17 cellular contexts compared by ENCODE assay signal in the genomic region with DNA sequence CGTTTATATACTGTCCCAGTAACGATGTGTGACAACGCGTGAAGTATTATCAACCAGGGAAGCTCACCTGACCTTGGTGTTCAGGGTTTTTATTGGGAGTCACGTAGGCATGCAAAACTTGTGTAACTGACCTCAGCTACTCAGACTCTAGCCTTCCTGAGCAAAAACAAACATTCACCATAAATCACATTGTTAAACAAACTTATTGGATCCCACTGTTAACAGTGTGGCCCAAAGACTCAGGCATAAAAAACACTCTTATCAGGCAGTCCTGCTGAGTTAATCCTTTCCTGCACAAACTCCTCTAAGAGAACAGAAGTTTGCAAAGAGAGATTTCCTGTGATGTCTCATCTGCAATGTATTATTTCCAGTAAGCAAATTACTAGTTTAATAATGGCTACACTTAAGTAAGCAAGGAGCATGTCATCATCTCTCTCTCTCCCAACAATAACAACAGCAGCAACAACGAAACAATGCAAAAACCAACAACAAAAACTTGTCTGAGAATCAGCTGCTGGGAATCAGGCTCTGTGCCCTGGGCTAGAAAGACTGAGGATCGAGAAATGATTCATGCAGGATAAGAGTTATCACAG. TPM values are rescaled to one million over a fixed set of nuclear protein-coding genes. Genes with fewer than 3 reads are reported as not detected.
DNase-seq lines count a peak whose midpoint lies in the region; FAIRE-seq and TF ChIP-seq lines count a peak whose summit lies in the region.
"Had no signal": no experiment of that assay in that cellular context is flagged by ENCODE, and none has a peak within 500 bp of the region (broad histone marks: within the 10 kb centered on the region; RNA-seq: fewer than 3 reads in every experiment).

No MANE protein-coding gene starts in this region.

- H3K4me1 ChIP-seq in astrocyte (ENCODE audit: insufficient read depth, low read length) = no peaks in the 10 kb centered on the region
- H3K4me1 ChIP-seq in mesodermal cell (ENCODE audit: control insufficient read depth, insufficient read depth, low read length, poor library complexity, severe bottlenecking) = no peaks in the 10 kb centered on the region
- H3K4me1 ChIP-seq: A549, Caco-2 had no signal

- TF ChIP-seq CTCF in astrocyte (IDR thresholded peaks at IDR 0.05; ENCODE audit: insufficient read depth, low read depth, low read length) = no peak

- no peak overlapping the region for H3K27ac ChIP-seq in astrocyte (ENCODE audit: low read depth, low read length)
- H3K27ac ChIP-seq in mesodermal cell (ENCODE audit: low read depth, low read length, severe bottlenecking) = peak overlapping the region; percentile 6
- H3K27ac ChIP-seq: A549 had no signal

- H3K36me3 ChIP-seq in astrocyte (ENCODE audit: insufficient read depth, low read length) = no peaks in the 10 kb centered on the region
- no peaks in the 10 kb centered on the region for H3K36me3 ChIP-seq in mesodermal cell (ENCODE audit: control insufficient read depth, insufficient read depth, low read length)

- no peaks in the 10 kb centered on the region for H3K4me1 Mint-ChIP-seq in astrocyte (ENCODE audit: low read depth, unreplicated experiment)
- H3K4me1 Mint-ChIP-seq: CD14-positive monocyte had no signal

- H3K4me3 ChIP-seq in astrocyte (ENCODE audit: insufficient read depth, low read depth, low read length) = no peak overlapping the region
- no peak overlapping the region for H3K4me3 ChIP-seq in mesodermal cell (ENCODE audit: extremely low read depth, insufficient read depth, low read length, poor library complexity, severe bottlenecking)
- H3K4me3 ChIP-seq: A549 had no signal

- H3K27me3 Mint-ChIP-seq in astrocyte (ENCODE audit: low read depth, unreplicated experiment) = no peaks in the 10 kb centered on the region

- DNase-seq in H4 (ENCODE audit: low spot score) (peak; percentile 21), astrocyte (ENCODE audit: low read depth) (no peak), UCSD-AML1 (lab: John Stamatoyannopoulos, UW; ENCODE audit: unreplicated experiment) (no peak), globus pallidus (ENCODE audit: low spot score) (no peak)
- no peak for DNase-seq in effector CD8-positive, alpha-beta T cell (lab: John Stamatoyannopoulos, UW)
- DNase-seq: Kasumi-1, NCI-H1417, NCI-H2029, NCI-H2171 treated with DMSO at 0.1 percent for 48 hours, NCI-H774, Right ventricle myocardium superior had no signal

- H3K79me2 ChIP-seq in astrocyte (ENCODE audit: insufficient read depth, low read length) = no peaks in the 10 kb centered on the region

- no peak overlapping the region for H3K4me2 ChIP-seq in astrocyte (ENCODE audit: low read length)
- H3K4me2 ChIP-seq: A549 had no signal

- H4K20me1 ChIP-seq in astrocyte (ENCODE audit: insufficient read depth, low read length) = no peaks in the 10 kb centered on the region

- no peaks in the 10 kb centered on the region for H3K36me3 Mint-ChIP-seq in astrocyte (ENCODE audit: low read depth, unreplicated experiment)
- H3K36me3 Mint-ChIP-seq: CD14-positive monocyte had no signal

- H3K9me3 ChIP-seq in astrocyte (ENCODE audit: insufficient read depth, low read depth, low read length) (no peaks in the 10 kb centered on the region), mesodermal cell (ENCODE audit: control insufficient read depth, low read length) (no peaks in the 10 kb centered on the region)
- H3K9me3 ChIP-seq: A549, Caco-2 had no signal

- no peak overlapping the region for H3K9ac ChIP-seq in astrocyte (ENCODE audit: low read length)

- no peak overlapping the region for H2AFZ ChIP-seq in astrocyte (ENCODE audit: low read depth, low read length)

- 92% methylated on average over 5 of the region's 7 CpGs; no CpG with 5 or more reads in 1 of the 2 experiments for WGBS in mesodermal cell (ENCODE audit: insufficient coverage in 2 of 2), 2 experiments

- FAIRE-seq in astrocyte (lab: Jason Lieb, UNC) = peak; percentile 89
- FAIRE-seq: A549, H1 had no signal

- no peak overlapping the region for H3K4me3 Mint-ChIP-seq in astrocyte (ENCODE audit: unreplicated experiment)

- H3K27ac Mint-ChIP-seq in astrocyte (ENCODE audit: unreplicated experiment) = no peak overlapping the region
- H3K27ac Mint-ChIP-seq: CD14-positive monocyte had no signal

- H3K9me3 Mint-ChIP-seq in astrocyte (ENCODE audit: unreplicated experiment) = no peaks in the 10 kb centered on the region

- H3K27me3 ChIP-seq in astrocyte (ENCODE audit: insufficient read depth, low read length) = no peaks in the 10 kb centered on the region

RNA-seq across cellular contexts. Expression of a gene that starts 12.0 kb away (rescaled TPM):
- total RNA-seq in H4 (2014; rRNA removed; shearing (Covaris generic)) = not detected in 2 replicates
- not detected in 2 replicates for total RNA-seq in astrocyte
- polyA plus RNA-seq in mesodermal cell (2013, experiment 1 of 2) = not detected
- not detected for polyA plus RNA-seq in mesodermal cell (2013, experiment 2 of 2)
- total RNA-seq: Caco-2, H1, NCI-H460, Right ventricle myocardium superior had no signal
- polyA plus RNA-seq: A549, CD14-positive monocyte, H1 had no signal

RNA-seq across cellular contexts. Expression of a gene that starts 21.5 kb away (rescaled TPM):
- not detected in 2 replicates for total RNA-seq in H4 (2014; rRNA removed; shearing (Covaris generic))
- total RNA-seq in astrocyte = not detected in 2 replicates
- polyA plus RNA-seq in mesodermal cell (2013, experiment 1 of 2) = not detected
- polyA plus RNA-seq in mesodermal cell (2013, experiment 2 of 2) = not detected
- total RNA-seq: Caco-2, H1, NCI-H460, Right ventricle myocardium superior had no signal
- polyA plus RNA-seq: A549, CD14-positive monocyte, H1 had no signal

RNA-seq across cellular contexts. Expression of a gene that starts 31.1 kb away (rescaled TPM):
- not detected in 2 replicates for total RNA-seq in H4 (2014; rRNA removed; shearing (Covaris generic))
- not detected in 2 replicates for total RNA-seq in astrocyte
- not detected for polyA plus RNA-seq in mesodermal cell (2013, experiment 1 of 2)
- polyA plus RNA-seq in mesodermal cell (2013, experiment 2 of 2) = not detected
- total RNA-seq: Caco-2, H1, NCI-H460, Right ventricle myocardium superior had no signal
- polyA plus RNA-seq: A549, CD14-positive monocyte, H1 had no signal

RNA-seq across cellular contexts. Expression of a gene that starts 40.6 kb away (rescaled TPM):
- 0.35 TPM in 1 of 2 replicates, not detected in the other for total RNA-seq in H4 (2014; rRNA removed; shearing (Covaris generic))
- not detected in 2 replicates for total RNA-seq in astrocyte
- polyA plus RNA-seq in mesodermal cell (2013, experiment 1 of 2) = not detected
- not detected for polyA plus RNA-seq in mesodermal cell (2013, experiment 2 of 2)
- total RNA-seq: Caco-2, H1, NCI-H460, Right ventricle myocardium superior had no signal
- polyA plus RNA-seq: A549, CD14-positive monocyte, H1 had no signal

RNA-seq across cellular contexts. Expression of a gene that starts 50.2 kb away (rescaled TPM):
- total RNA-seq in H4 (2014; rRNA removed; shearing (Covaris generic)) = 0.35 TPM in 1 of 2 replicates, not detected in the other
- not detected in 2 replicates for total RNA-seq in astrocyte
- not detected for polyA plus RNA-seq in mesodermal cell (2013, experiment 1 of 2)
- not detected for polyA plus RNA-seq in mesodermal cell (2013, experiment 2 of 2)
- total RNA-seq: Caco-2, H1, NCI-H460, Right ventricle myocardium superior had no signal
- polyA plus RNA-seq: A549, CD14-positive monocyte, H1 had no signal
